ENCODE assay signal across 13 cellular contexts in genomic region chr6:129631070-129631469, GRCh38.
DNase-seq lines count a peak whose midpoint lies in the region; ATAC-seq and TF ChIP-seq lines count a peak whose summit lies in the region.
"Had no signal": no experiment of that assay in that cellular context is flagged by ENCODE, and none has a peak within 500 bp of the region (broad histone marks: within the 10 kb centered on the region; RNA-seq: fewer than 3 reads in every experiment).

No MANE protein-coding gene starts in this region.

- H3K36me3 ChIP-seq in endodermal cell (ENCODE audit: control insufficient read depth, insufficient read depth, low read length) = no peaks in the 10 kb centered on the region
- no peaks in the 10 kb centered on the region for H3K36me3 ChIP-seq in CD8-positive, alpha-beta T cell (ENCODE audit: insufficient read depth, low read length)
- H3K36me3 ChIP-seq: BE2C had no signal

- no peaks in the 10 kb centered on the region for H3K27me3 Mint-ChIP-seq in activated CD8-positive, alpha-beta T cell treated with anti-CD3 and anti-CD28 coated beads for 36 hours
- H3K27me3 Mint-ChIP-seq in activated CD8-positive, alpha-beta T cell treated with anti-CD3 and anti-CD28 coated beads, Interleukin-2, amount 10 ng/mL, durations not matched to agents 7 days and 5 days (ENCODE audit: low read depth) = no peaks in the 10 kb centered on the region
- no peaks in the 10 kb centered on the region for H3K27me3 Mint-ChIP-seq in endodermal cell (ENCODE audit: insufficient read depth)
- H3K27me3 Mint-ChIP-seq in CD8-positive, alpha-beta T cell (ENCODE audit: low read depth) = no peaks in the 10 kb centered on the region
- H3K27me3 Mint-ChIP-seq: CD4-positive, CD25-positive, alpha-beta regulatory T cell had no signal

- no peak overlapping the region for H3K4me3 ChIP-seq in endodermal cell (ENCODE audit: low read length)
- H3K4me3 ChIP-seq in CD8-positive, alpha-beta T cell (ENCODE audit: low read depth, low read length) = no peak overlapping the region

- no peaks in the 10 kb centered on the region for H3K4me1 ChIP-seq in endodermal cell (ENCODE audit: control insufficient read depth, insufficient read depth, low read length)
- H3K4me1 ChIP-seq in CD8-positive, alpha-beta T cell (ENCODE audit: insufficient read depth, low read length) = no peaks in the 10 kb centered on the region
- H3K4me1 ChIP-seq: BE2C, Caco-2 had no signal

- no peaks in the 10 kb centered on the region for H3K27me3 ChIP-seq in endodermal cell (ENCODE audit: control insufficient read depth, insufficient read depth, low read length, poor library complexity, severe bottlenecking)
- no peaks in the 10 kb centered on the region for H3K27me3 ChIP-seq in CD8-positive, alpha-beta T cell (ENCODE audit: insufficient read depth, low read length)
- H3K27me3 ChIP-seq: BE2C had no signal

- POLR2A ChIA-PET in activated CD8-positive, alpha-beta T cell treated with anti-CD3 and anti-CD28 coated beads for 36 hours (lab: Charles Lee) = no interaction called here
- POLR2A ChIA-PET in activated CD8-positive, alpha-beta T cell treated with anti-CD3 and anti-CD28 coated beads, Interleukin-2, amount 10 ng/mL, durations not matched to agents 7 days and 5 days (lab: Charles Lee) = no interaction called here
- POLR2A ChIA-PET in CD8-positive, alpha-beta T cell (lab: Charles Lee) = no interaction called here

- ATAC-seq in activated CD8-positive, alpha-beta T cell treated with anti-CD3 and anti-CD28 coated beads for 36 hours = no peak
- ATAC-seq in activated CD8-positive, alpha-beta T cell treated with anti-CD3 and anti-CD28 coated beads, Interleukin-2, amount 10 ng/mL, durations not matched to agents 7 days and 5 days = no peak
- ATAC-seq in CD8-positive, alpha-beta T cell = no peak
- no peak for ATAC-seq in HG03135 (IDR thresholded peaks at IDR 0.05; ENCODE audit: unreplicated experiment)

- intact Hi-C loops in activated CD8-positive, alpha-beta T cell treated with anti-CD3 and anti-CD28 coated beads for 36 hours (cut with micrococcal nuclease) = no loop called here
- intact Hi-C loops in CD8-positive, alpha-beta T cell (cut with DNase I, micrococcal nuclease) = no loop called here

- DNase-seq in activated CD8-positive, alpha-beta T cell treated with anti-CD3 and anti-CD28 coated beads for 36 hours = peak; percentile 37
- DNase-seq in activated CD8-positive, alpha-beta T cell treated with anti-CD3 and anti-CD28 coated beads, Interleukin-2, amount 10 ng/mL, durations not matched to agents 7 days and 5 days = no peak
- DNase-seq in stimulated activated CD4-positive, alpha-beta T cell treated with anti-CD3 and anti-CD28 coated beads, Interleukin-2, amount 100 ng/mL, for 4 hours (ENCODE audit: low read depth) = peak; percentile 13
- DNase-seq in stimulated activated CD4-positive, alpha-beta T cell treated with anti-CD3 and anti-CD28 coated beads, Interleukin-1b, Interleukin-23, amount 100 ng/mL, for 48 hours = no peak
- DNase-seq in endodermal cell = no peak
- no peak for DNase-seq in CD8-positive, alpha-beta T cell
- DNase-seq: ACHN; BE2C; C1 segment of cervical spinal cord; Caco-2; CD4-positive, CD25-positive, alpha-beta regulatory T cell; H9 had no signal

- H3K9ac ChIP-seq in endodermal cell (ENCODE audit: extremely low read depth, low read length, poor library complexity, severe bottlenecking) = no peak overlapping the region

- H3K36me3 Mint-ChIP-seq in activated CD8-positive, alpha-beta T cell treated with anti-CD3 and anti-CD28 coated beads for 36 hours (ENCODE audit: low read depth) = peaks cover 2% of the 10 kb centered on the region
- peaks cover 12% of the 10 kb centered on the region for H3K36me3 Mint-ChIP-seq in activated CD8-positive, alpha-beta T cell treated with anti-CD3 and anti-CD28 coated beads, Interleukin-2, amount 10 ng/mL, durations not matched to agents 7 days and 5 days (ENCODE audit: low read depth)
- peaks cover 20% of the 10 kb centered on the region for H3K36me3 Mint-ChIP-seq in endodermal cell (ENCODE audit: low read depth)
- H3K36me3 Mint-ChIP-seq in CD8-positive, alpha-beta T cell = no peaks in the 10 kb centered on the region

- H3K9me3 Mint-ChIP-seq in activated CD8-positive, alpha-beta T cell treated with anti-CD3 and anti-CD28 coated beads for 36 hours = no peaks in the 10 kb centered on the region
- no peaks in the 10 kb centered on the region for H3K9me3 Mint-ChIP-seq in activated CD8-positive, alpha-beta T cell treated with anti-CD3 and anti-CD28 coated beads, Interleukin-2, amount 10 ng/mL, durations not matched to agents 7 days and 5 days (ENCODE audit: insufficient read depth)
- no peaks in the 10 kb centered on the region for H3K9me3 Mint-ChIP-seq in endodermal cell
- no peaks in the 10 kb centered on the region for H3K9me3 Mint-ChIP-seq in CD8-positive, alpha-beta T cell
- H3K9me3 Mint-ChIP-seq: CD4-positive, CD25-positive, alpha-beta regulatory T cell; H9 had no signal

- H3K27ac ChIP-seq in endodermal cell (ENCODE audit: low read depth, low read length) = no peak overlapping the region
- H3K27ac ChIP-seq in CD8-positive, alpha-beta T cell (ENCODE audit: low read depth, low read length) = no peak overlapping the region

- no peaks in the 10 kb centered on the region for H3K9me3 ChIP-seq in endodermal cell (ENCODE audit: control insufficient read depth, low read length)
- no peaks in the 10 kb centered on the region for H3K9me3 ChIP-seq in CD8-positive, alpha-beta T cell (ENCODE audit: low read length)
- H3K9me3 ChIP-seq: BE2C, Caco-2 had no signal

- CTCF ChIA-PET in activated CD8-positive, alpha-beta T cell treated with anti-CD3 and anti-CD28 coated beads for 36 hours (lab: Charles Lee) = interaction anchor here (0.7 to 2.2 kb wide), 3 partner anchors 10 to 98 kb away, joined by 4 to 10 read pairs (median 5); no protein-coding TSS in a partner anchor
- CTCF ChIA-PET in activated CD8-positive, alpha-beta T cell treated with anti-CD3 and anti-CD28 coated beads, Interleukin-2, amount 10 ng/mL, durations not matched to agents 7 days and 5 days (lab: Charles Lee) = interaction anchor here (1.4 to 1.8 kb wide), 2 partner anchors 9 to 99 kb away, joined by 4 to 6 read pairs; no protein-coding TSS in a partner anchor
- CTCF ChIA-PET in CD8-positive, alpha-beta T cell (lab: Charles Lee) = no interaction called here

- no peak for TF ChIP-seq CTCF in activated CD8-positive, alpha-beta T cell treated with anti-CD3 and anti-CD28 coated beads for 36 hours (IDR thresholded peaks at IDR 0.05)
- no peak for TF ChIP-seq CTCF in endodermal cell (conservative IDR thresholded peaks at IDR 0.05)
- TF ChIP-seq CTCF in CD8-positive, alpha-beta T cell (IDR thresholded peaks at IDR 0.05) = no peak

- no peak overlapping the region for H3K27ac Mint-ChIP-seq in activated CD8-positive, alpha-beta T cell treated with anti-CD3 and anti-CD28 coated beads for 36 hours
- H3K27ac Mint-ChIP-seq in activated CD8-positive, alpha-beta T cell treated with anti-CD3 and anti-CD28 coated beads, Interleukin-2, amount 10 ng/mL, durations not matched to agents 7 days and 5 days = no peak overlapping the region
- H3K27ac Mint-ChIP-seq in endodermal cell = peak overlapping the region; percentile 28
- no peak overlapping the region for H3K27ac Mint-ChIP-seq in CD8-positive, alpha-beta T cell
- H3K27ac Mint-ChIP-seq: H9 had no signal

- WGBS in endodermal cell (ENCODE audit: insufficient coverage in 1 of 2, insufficient read length in 1 of 2), 2 experiments = 100% methylated on average over 1 of the region's 3 CpGs; no CpG with 5 or more reads in 1 of the 2 experiments

- no peak overlapping the region for H3K4me3 Mint-ChIP-seq in activated CD8-positive, alpha-beta T cell treated with anti-CD3 and anti-CD28 coated beads for 36 hours
- no peak overlapping the region for H3K4me3 Mint-ChIP-seq in activated CD8-positive, alpha-beta T cell treated with anti-CD3 and anti-CD28 coated beads, Interleukin-2, amount 10 ng/mL, durations not matched to agents 7 days and 5 days
- no peak overlapping the region for H3K4me3 Mint-ChIP-seq in endodermal cell
- no peak overlapping the region for H3K4me3 Mint-ChIP-seq in CD8-positive, alpha-beta T cell
- H3K4me3 Mint-ChIP-seq: CD4-positive, CD25-positive, alpha-beta regulatory T cell; H9 had no signal

- peaks cover 7% of the 10 kb centered on the region for H3K4me1 Mint-ChIP-seq in activated CD8-positive, alpha-beta T cell treated with anti-CD3 and anti-CD28 coated beads for 36 hours (ENCODE audit: low read depth)
- H3K4me1 Mint-ChIP-seq in activated CD8-positive, alpha-beta T cell treated with anti-CD3 and anti-CD28 coated beads, Interleukin-2, amount 10 ng/mL, durations not matched to agents 7 days and 5 days (ENCODE audit: low read depth) = no peaks in the 10 kb centered on the region
- H3K4me1 Mint-ChIP-seq in endodermal cell = peaks cover 9% of the 10 kb centered on the region
- no peaks in the 10 kb centered on the region for H3K4me1 Mint-ChIP-seq in CD8-positive, alpha-beta T cell (ENCODE audit: low read depth)

Comparison
In these comparisons a context has a peak if more than half of its experiments do, and no peak if none do; other contexts are left out.
1. DNase-seq: peak in activated CD8-positive, alpha-beta T cell treated with anti-CD3 and anti-CD28 coated beads for 36 hours (single experiment) and stimulated activated CD4-positive, alpha-beta T cell treated with anti-CD3 and anti-CD28 coated beads, Interleukin-2, amount 100 ng/mL, for 4 hours (single experiment); none in activated CD8-positive, alpha-beta T cell treated with anti-CD3 and anti-CD28 coated beads, Interleukin-2, amount 10 ng/mL, durations not matched to agents 7 days and 5 days (single experiment), stimulated activated CD4-positive, alpha-beta T cell treated with anti-CD3 and anti-CD28 coated beads, Interleukin-1b, Interleukin-23, amount 100 ng/mL, for 48 hours (single experiment), endodermal cell (single experiment) and CD8-positive, alpha-beta T cell (0 of 7).